ENCODE assay signal across 8 cellular contexts in the genomic region with DNA sequence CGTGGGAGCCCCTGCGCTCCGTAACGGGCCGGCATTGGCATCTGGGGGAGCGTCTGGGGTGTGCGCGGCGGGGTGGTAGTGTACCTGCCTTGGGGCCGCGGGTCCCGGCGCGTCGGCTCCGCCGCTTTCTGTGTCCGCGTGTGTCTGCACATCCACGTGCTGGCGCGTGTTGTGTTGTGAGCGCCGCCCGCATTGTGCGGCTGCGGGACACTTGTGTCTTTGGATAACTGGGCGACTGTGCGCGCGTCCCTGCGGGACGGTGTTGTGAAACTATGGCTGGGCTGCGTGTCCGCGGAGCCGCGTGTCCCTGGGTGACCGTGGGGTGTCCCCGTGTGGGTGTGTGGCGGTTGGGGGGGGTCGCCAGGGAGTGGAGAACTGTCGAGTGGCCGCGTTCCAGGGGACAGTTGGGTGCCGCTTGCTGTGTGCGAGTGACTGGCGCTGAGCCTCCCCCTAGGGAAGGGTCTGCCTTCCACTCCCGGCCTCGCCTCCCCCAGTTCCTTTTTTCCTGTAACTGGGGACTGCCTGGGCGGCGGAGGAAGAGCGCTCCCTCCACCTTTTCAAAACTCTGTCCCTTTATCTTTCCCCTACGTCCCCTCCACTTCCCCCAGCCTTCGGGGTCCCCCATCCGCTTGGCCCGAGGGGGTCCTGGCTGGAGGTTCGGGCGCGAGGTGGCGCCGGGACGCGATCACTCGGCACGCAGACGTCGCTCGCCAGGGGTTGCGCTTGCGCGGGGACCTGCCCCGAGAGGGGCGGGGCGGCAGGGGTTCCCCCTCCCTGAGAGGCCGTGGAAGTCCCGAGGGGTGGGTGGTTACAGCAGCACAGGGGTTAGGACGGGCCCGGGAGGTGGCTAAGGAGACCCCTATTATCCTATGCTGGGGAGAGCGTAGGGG. TPM values are rescaled to one million over a fixed set of nuclear protein-coding genes. Genes with fewer than 3 reads are reported as not detected.
A peak's percentile ranks its signal among the peaks of the same experiment; 100 is the strongest.
DNase-seq lines count a peak whose midpoint lies in the region; ATAC-seq and TF ChIP-seq lines count a peak whose summit lies in the region.

No MANE protein-coding gene starts in this region.

- WGBS in prostate gland = under 1% methylated on average over 54 of the region's 80 CpGs

- peak overlapping the region; percentile 79 for H3K27ac Mint-ChIP-seq in activated naive CD4-positive, alpha-beta T cell treated with anti-CD3 and anti-CD28 coated beads, Interleukin-2, amount 10 ng/mL, durations not matched to agents 7 days and 5 days

- DNase-seq in NOMO-1 (lab: John Stamatoyannopoulos, UW; ENCODE audit: unreplicated experiment in 2 of 2) = peak; percentile 16 to 52
- no peak for DNase-seq in NOMO-1 treated with dmso at 0.1 percent for 144 hours (lab: John Stamatoyannopoulos, UW; ENCODE audit: unreplicated experiment)
- DNase-seq in RPMI8226 = peak; percentile 72
- peak; percentile 68 for DNase-seq in activated naive CD4-positive, alpha-beta T cell treated with anti-CD3 and anti-CD28 coated beads, Interleukin-2, amount 10 ng/mL, durations not matched to agents 7 days and 5 days
- DNase-seq in Right ventricle myocardium superior = peak; percentile 88
- DNase-seq in prostate gland (ENCODE audit: low spot score) = peak; percentile 61
- DNase-seq in uterus = peak in 1 of 2 donors; percentile 72

- no peaks in the 10 kb centered on the region for H3K36me3 Mint-ChIP-seq in activated naive CD4-positive, alpha-beta T cell treated with anti-CD3 and anti-CD28 coated beads, Interleukin-2, amount 10 ng/mL, durations not matched to agents 7 days and 5 days

- peak overlapping the region; percentile 84 for H3K4me3 Mint-ChIP-seq in activated naive CD4-positive, alpha-beta T cell treated with anti-CD3 and anti-CD28 coated beads, Interleukin-2, amount 10 ng/mL, durations not matched to agents 7 days and 5 days

- peaks cover 43% of the 10 kb centered on the region for H3K4me1 Mint-ChIP-seq in activated naive CD4-positive, alpha-beta T cell treated with anti-CD3 and anti-CD28 coated beads, Interleukin-2, amount 10 ng/mL, durations not matched to agents 7 days and 5 days

- H3K36me3 ChIP-seq in prostate gland = no peaks in the 10 kb centered on the region
- no peaks in the 10 kb centered on the region for H3K36me3 ChIP-seq in uterus

- H3K9me3 ChIP-seq in prostate gland = no peaks in the 10 kb centered on the region
- H3K9me3 ChIP-seq in uterus = no peaks in the 10 kb centered on the region

- ATAC-seq in Right ventricle myocardium superior (ENCODE audit: poor library complexity) = peak; percentile 75
- no peak for ATAC-seq in HG03135 (IDR thresholded peaks at IDR 0.05; ENCODE audit: unreplicated experiment)

- CTCF ChIA-PET in activated naive CD4-positive, alpha-beta T cell treated with anti-CD3 and anti-CD28 coated beads, Interleukin-2, amount 10 ng/mL, durations not matched to agents 7 days and 5 days (lab: Charles Lee) = no interaction called here

- TF ChIP-seq CTCF in prostate gland (IDR thresholded peaks at IDR 0.05) = peak in 2 of 4 experiments; percentile 47
- peak; percentile 23 to 39 (median 36) for TF ChIP-seq CTCF in uterus (IDR thresholded peaks at IDR 0.05)

- peaks cover 28% of the 10 kb centered on the region for H3K4me1 ChIP-seq in prostate gland (replicated peaks)
- peaks cover 0 to 27% of the 10 kb centered on the region in 2 donors for H3K4me1 ChIP-seq in uterus

- intact Hi-C loops in Right ventricle myocardium superior (cut with DNase I) = loop anchor here (10.0 kb wide), 1 partner anchor 64 kb away; no protein-coding TSS in a partner anchor
- intact Hi-C loops in prostate gland (cut with DNase I) = no loop called here
- intact Hi-C loops in uterus (cut with DNase I; ENCODE audit: low total_unique reads) = loop anchor here (2.0 kb wide), 1 partner anchor 44 kb away; no protein-coding TSS in a partner anchor

- no peaks in the 10 kb centered on the region for H3K9me3 Mint-ChIP-seq in activated naive CD4-positive, alpha-beta T cell treated with anti-CD3 and anti-CD28 coated beads, Interleukin-2, amount 10 ng/mL, durations not matched to agents 7 days and 5 days

- H3K4me3 ChIP-seq in prostate gland (peak overlapping the region; percentile 99 to 100), uterus (peak overlapping the region; percentile 90 to 93)

- peak; percentile 62 for TF ChIP-seq POLR2A in prostate gland (IDR thresholded peaks at IDR 0.05)
- peak; percentile 64 to 71 for TF ChIP-seq POLR2A in uterus (IDR thresholded peaks at IDR 0.05)

- H3K27me3 Mint-ChIP-seq in activated naive CD4-positive, alpha-beta T cell treated with anti-CD3 and anti-CD28 coated beads, Interleukin-2, amount 10 ng/mL, durations not matched to agents 7 days and 5 days = peaks cover 79% of the 10 kb centered on the region

- H3K27ac ChIP-seq in prostate gland = peak overlapping the region; percentile 99 to 100
- H3K27ac ChIP-seq in uterus = peak overlapping the region; percentile 98 to 100

- H3K27me3 ChIP-seq in prostate gland (replicated peaks; ENCODE audit: insufficient read depth) = no peaks in the 10 kb centered on the region
- H3K27me3 ChIP-seq in uterus = no peaks in the 10 kb centered on the region

RNA-seq across cellular contexts. Expression of gene NFIC, which starts 5.6 kb away (rescaled TPM):
- total RNA-seq in Right ventricle myocardium superior (153 TPM), prostate gland (100 to 1,000 TPM; 160 to 168 TPM), uterus (100 to 1,000 TPM in 2 of 4 donors, 10 to 100 TPM in 2; 18.5 to 361 (median 82.9) TPM)
